8 cellular contexts compared by ENCODE assay signal in the genomic region with DNA sequence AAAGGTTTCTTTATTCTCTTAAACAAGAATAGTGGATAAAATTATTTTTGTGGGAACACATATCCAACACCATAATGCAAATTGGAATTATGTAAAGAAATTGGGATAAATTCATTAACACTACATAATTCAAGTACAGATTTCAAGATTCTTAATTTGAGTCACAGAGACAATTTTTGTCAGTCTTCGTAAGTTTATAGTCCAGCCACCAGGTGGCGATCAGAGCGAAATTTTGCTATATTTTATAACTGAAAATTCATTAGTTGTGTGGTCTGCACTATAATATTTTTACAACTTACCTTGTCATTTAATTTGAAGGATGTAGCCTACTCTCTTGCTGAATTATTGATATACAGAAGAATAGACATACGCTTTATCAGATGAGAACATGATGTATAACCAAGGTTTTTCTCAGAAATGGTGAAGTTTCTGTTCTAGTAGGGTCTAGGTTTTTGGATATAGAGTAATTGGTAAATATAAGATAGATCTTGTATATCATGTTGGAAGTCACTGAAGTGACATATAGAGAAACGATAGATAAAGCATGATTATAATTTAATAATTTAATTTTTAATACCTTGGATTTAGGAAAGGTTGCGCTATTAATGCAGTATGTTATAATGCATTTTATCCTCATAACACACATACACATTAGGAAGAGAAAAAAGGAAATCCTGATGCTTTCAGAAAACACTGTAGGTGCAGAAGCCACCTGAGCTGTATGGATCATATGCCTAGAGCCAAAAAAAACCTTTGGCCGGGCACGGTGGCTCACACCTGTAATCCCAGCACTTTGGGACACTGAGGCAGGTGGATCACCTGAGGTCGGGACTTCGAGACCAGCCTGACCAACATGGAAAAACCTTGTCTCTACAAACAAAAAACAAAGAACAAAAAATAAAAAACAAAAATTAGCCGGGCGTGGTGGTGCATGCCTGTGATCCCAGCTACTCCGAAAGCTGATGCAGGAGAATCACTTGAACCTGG. TPM values are rescaled to one million over a fixed set of nuclear protein-coding genes. Genes with fewer than 3 reads are reported as not detected.
DNase-seq lines count a peak whose midpoint lies in the region; ATAC-seq and TF ChIP-seq lines count a peak whose summit lies in the region.

No MANE protein-coding gene starts in this region.

- no peaks in the 10 kb centered on the region for H3K9me3 ChIP-seq in SJCRH30 (replicated peaks)
- no peaks in the 10 kb centered on the region for H3K9me3 ChIP-seq in right lobe of liver

- TF ChIP-seq CTCF in brain microvascular endothelial cell (IDR thresholded peaks at IDR 0.05; ENCODE audit: low read depth, low read length, missing control alignments) (peak; percentile 65), right lobe of liver (IDR thresholded peaks at IDR 0.05) (peak; percentile 74 to 77 (median 75))

- H3K27ac Mint-ChIP-seq in stimulated activated naive CD8-positive, alpha-beta T cell treated with anti-CD3 and anti-CD28 coated beads, Interleukin-15, amount 100 ng/mL, for 72 hours: no peak overlapping the region

- no peak overlapping the region for H3K4me3 Mint-ChIP-seq in stimulated activated naive CD8-positive, alpha-beta T cell treated with anti-CD3 and anti-CD28 coated beads, Interleukin-15, amount 100 ng/mL, for 72 hours

- WGBS in right lobe of liver (ENCODE audit: insufficient coverage, low coverage, low lambda C conversion rate, missing lambda C conversion rate): 57% methylated on average over 13 of the region's 13 CpGs

- H3K27me3 Mint-ChIP-seq in stimulated activated naive CD8-positive, alpha-beta T cell treated with anti-CD3 and anti-CD28 coated beads, Interleukin-15, amount 100 ng/mL, for 72 hours: no peaks in the 10 kb centered on the region

- no peaks in the 10 kb centered on the region for H3K4me1 ChIP-seq in SJCRH30
- peaks cover 0 to 28% (median 8%) of the 10 kb centered on the region in 4 donors for H3K4me1 ChIP-seq in right lobe of liver

- in situ Hi-C loops in brain microvascular endothelial cell (cut with HindIII; ENCODE audit: low pct_ligation_motif_present, low sequenced_read_pairs): no loop called here

- peak; percentile 68 for ATAC-seq in HG03354 (IDR thresholded peaks at IDR 0.05; ENCODE audit: poor library complexity, severe bottlenecking, unreplicated experiment)
- ATAC-seq in right lobe of liver: no peak
- no peak for ATAC-seq in stimulated activated naive CD8-positive, alpha-beta T cell treated with anti-CD3 and anti-CD28 coated beads, Interleukin-15, amount 100 ng/mL, for 72 hours

- H3K36me3 ChIP-seq in SJCRH30 (no peaks in the 10 kb centered on the region; the same call in 1 of the 2 replicates), brain microvascular endothelial cell (replicated peaks) (peaks cover 2% of the 10 kb centered on the region), right lobe of liver (no peaks in the 10 kb centered on the region)

- H3K4me3 ChIP-seq in SJCRH30 (no peak overlapping the region), brain microvascular endothelial cell (ENCODE audit: low read depth, low read length) (no peak overlapping the region), right lobe of liver (no peak overlapping the region)

- TF ChIP-seq POLR2A in right lobe of liver (IDR thresholded peaks at IDR 0.05): no peak

- no peaks in the 10 kb centered on the region for H3K4me1 Mint-ChIP-seq in stimulated activated naive CD8-positive, alpha-beta T cell treated with anti-CD3 and anti-CD28 coated beads, Interleukin-15, amount 100 ng/mL, for 72 hours

- intact Hi-C loops in right lobe of liver (cut with DNase I): loop anchor here in 1 of 2 donors (10.0 kb wide), 1 partner anchor 116 kb away; no protein-coding TSS in a partner anchor

- no peaks in the 10 kb centered on the region for H3K9me3 Mint-ChIP-seq in stimulated activated naive CD8-positive, alpha-beta T cell treated with anti-CD3 and anti-CD28 coated beads, Interleukin-15, amount 100 ng/mL, for 72 hours

- H3K27ac ChIP-seq in SJCRH30 (no peak overlapping the region), brain microvascular endothelial cell (no peak overlapping the region), right lobe of liver (no peak overlapping the region)

- H3K27me3 ChIP-seq in SJCRH30: no peaks in the 10 kb centered on the region
- H3K27me3 ChIP-seq in brain microvascular endothelial cell (replicated peaks): no peaks in the 10 kb centered on the region
- no peaks in the 10 kb centered on the region for H3K27me3 ChIP-seq in right lobe of liver

- peak; percentile 56 for DNase-seq in NCI-H510A treated with DMSO at 0.1 percent for 48 hours (lab: John Stamatoyannopoulos, UW)
- no peak for DNase-seq in NCI-H510A (lab: John Stamatoyannopoulos, UW)
- DNase-seq in SJCRH30: peak; percentile 14 to 50
- peak; percentile 20 for DNase-seq in brain microvascular endothelial cell
- no peak for DNase-seq in right lobe of liver
- peak; percentile 5 to 15 for DNase-seq in stimulated activated naive CD8-positive, alpha-beta T cell treated with anti-CD3 and anti-CD28 coated beads, Interleukin-15, amount 100 ng/mL, for 72 hours
- DNase-seq in ureter (ENCODE audit: low spot score): no peak

RNA-seq across cellular contexts. Expression of gene PLSCR4, which starts 31.7 kb away (rescaled TPM):
- total RNA-seq in SJCRH30 (2014; rRNA removed; shearing (Covaris generic)): 4.1 and 4.4 TPM in 2 replicates
- total RNA-seq in right lobe of liver (10 to 100 TPM; 25.2 to 44.9 (median 42.4) TPM), ureter (26.6 TPM)

RNA-seq across cellular contexts. Expression of gene PLOD2, which starts 58.2 kb away (rescaled TPM):
- 40.3 and 43.3 TPM in 2 replicates for total RNA-seq in SJCRH30 (2014; rRNA removed; shearing (Covaris generic))
- total RNA-seq in right lobe of liver: 100 to 1,000 TPM in 1 of 6 experiments, 10 to 100 TPM in 5; 22.7 to 196 (median 57.6) TPM
- 17.7 TPM for total RNA-seq in ureter

Comparison
In these comparisons a context has a peak if more than half of its experiments do, and no peak if none do; other contexts are left out.
1. DNase-seq: peak in NCI-H510A treated with DMSO at 0.1 percent for 48 hours (single experiment), SJCRH30 (2 of 2), brain microvascular endothelial cell (single experiment) and stimulated activated naive CD8-positive, alpha-beta T cell treated with anti-CD3 and anti-CD28 coated beads, Interleukin-15, amount 100 ng/mL, for 72 hours (2 of 2); none in NCI-H510A (single experiment), right lobe of liver (0 of 3) and ureter (single experiment).